Comparison of ENCODE assay signal across 1 cellular context in the genomic region with DNA sequence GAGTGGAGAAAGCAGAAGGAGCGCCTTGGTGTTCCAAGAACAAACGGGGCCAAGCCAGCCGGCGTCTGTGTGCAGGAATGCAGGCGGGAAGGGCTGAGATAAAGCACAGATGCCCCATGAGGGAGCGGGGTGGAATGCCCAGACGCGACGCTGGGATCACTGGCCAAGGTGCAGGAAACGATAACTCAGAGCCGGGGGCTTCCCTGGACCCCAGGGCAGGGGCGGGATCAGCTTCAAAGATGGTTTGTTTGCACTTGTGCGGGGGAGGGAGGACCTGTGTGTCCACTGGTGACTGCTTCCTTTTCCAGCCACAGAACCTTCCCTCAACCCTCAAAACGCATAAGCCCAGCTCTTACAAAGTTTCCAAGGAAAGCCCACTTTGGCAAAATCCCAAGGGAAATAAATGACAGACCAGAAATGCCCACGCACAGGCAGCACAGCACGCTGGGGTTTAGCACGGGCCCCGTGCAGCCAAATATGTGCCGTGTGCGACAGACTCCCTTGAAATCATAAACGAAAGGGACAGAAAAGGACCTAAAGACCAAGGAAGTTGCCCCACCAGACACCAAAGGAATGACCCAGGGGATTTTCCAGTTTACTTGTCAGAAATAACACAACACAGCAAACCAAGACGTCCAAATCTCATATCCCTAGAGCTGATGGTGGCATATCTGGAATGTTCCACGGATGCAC.
A peak's percentile ranks its signal among the peaks of the same experiment; 100 is the strongest.
TF ChIP-seq lines count a peak whose summit lies in the region.

No MANE protein-coding gene starts in this region.

TF ChIP-seq in HepG2, 621 proteins besides CTCF, POLR2A, EP300 and RAD21 (continued from another document and continues in another):
- TF ChIP-seq ETV6 (CRISPR knock-in tag; conservative IDR thresholded peaks at IDR 0.05) = 0 out of 2 replicates have a peak, but pooled peaks have one; percentile 38
- TF ChIP-seq ZNF749 (CRISPR knock-in tag; IDR thresholded peaks at IDR 0.05; ENCODE audit: borderline replicate concordance) = no peak
- peak; percentile 25 for TF ChIP-seq CSRNP1 (CRISPR knock-in tag; IDR thresholded peaks at IDR 0.05)
- no peak; the same call in 1 of the 2 replicates for TF ChIP-seq ZFX (CRISPR knock-in tag; IDR thresholded peaks at IDR 0.05; ENCODE audit: low read depth)
- TF ChIP-seq ZNF33A (CRISPR knock-in tag; IDR thresholded peaks at IDR 0.05; ENCODE audit: borderline replicate concordance) = no peak
- TF ChIP-seq SIX4 (CRISPR knock-in tag; IDR thresholded peaks at IDR 0.05) = no peak
- TF ChIP-seq ZMYM4 (CRISPR knock-in tag; IDR thresholded peaks at IDR 0.05) = peak; percentile 64; the same call in 1 of the 2 replicates
- TF ChIP-seq ZSCAN9 (CRISPR knock-in tag; IDR thresholded peaks at IDR 0.05; ENCODE audit: borderline replicate concordance) = no peak
- peak; percentile 48; the same call in 1 of the 2 replicates for TF ChIP-seq MLXIP (CRISPR knock-in tag; IDR thresholded peaks at IDR 0.05; ENCODE audit: borderline replicate concordance)
- TF ChIP-seq CHD4 (IDR thresholded peaks at IDR 0.05; ENCODE audit: borderline replicate concordance, low read length) = no peak
- TF ChIP-seq GPN1 (CRISPR knock-in tag; IDR thresholded peaks at IDR 0.05; ENCODE audit: borderline replicate concordance) = no peak
- no peak for TF ChIP-seq KLF11 (CRISPR knock-in tag; IDR thresholded peaks at IDR 0.05)
- TF ChIP-seq FOXC1 (CRISPR knock-in tag; IDR thresholded peaks at IDR 0.05; ENCODE audit: borderline replicate concordance) = no peak
- peak; percentile 52; the same call in 1 of the 2 replicates for TF ChIP-seq ZBTB20 (CRISPR knock-in tag; IDR thresholded peaks at IDR 0.05; ENCODE audit: borderline replicate concordance, low read depth)
- no peak for TF ChIP-seq DRAP1 (CRISPR knock-in tag; IDR thresholded peaks at IDR 0.05)
- peak; percentile 26 for TF ChIP-seq RBM39 (IDR thresholded peaks at IDR 0.05; ENCODE audit: low read depth, low read length, poor library complexity, severe bottlenecking)
- TF ChIP-seq ZNF552 (CRISPR knock-in tag; IDR thresholded peaks at IDR 0.05; ENCODE audit: borderline replicate concordance) = no peak; the same call in 1 of the 2 replicates
- TF ChIP-seq ZNF362 (CRISPR knock-in tag; IDR thresholded peaks at IDR 0.05; ENCODE audit: borderline replicate concordance) = no peak
- TF ChIP-seq ZNF678 (CRISPR knock-in tag; IDR thresholded peaks at IDR 0.05) = no peak
- TF ChIP-seq ZNF543 (CRISPR knock-in tag; IDR thresholded peaks at IDR 0.05) = 0 out of 2 replicates have a peak, but pooled peaks have one; percentile 71
- TF ChIP-seq POLR2AphosphoS5 (IDR thresholded peaks at IDR 0.05; ENCODE audit: low read depth, low read length) = no peak
- peak; percentile 68 for TF ChIP-seq ZNF263 (CRISPR knock-in tag; IDR thresholded peaks at IDR 0.05)
- peak; percentile 94 for TF ChIP-seq ARID5B (CRISPR knock-in tag; IDR thresholded peaks at IDR 0.05)
- TF ChIP-seq, protein P1, sequence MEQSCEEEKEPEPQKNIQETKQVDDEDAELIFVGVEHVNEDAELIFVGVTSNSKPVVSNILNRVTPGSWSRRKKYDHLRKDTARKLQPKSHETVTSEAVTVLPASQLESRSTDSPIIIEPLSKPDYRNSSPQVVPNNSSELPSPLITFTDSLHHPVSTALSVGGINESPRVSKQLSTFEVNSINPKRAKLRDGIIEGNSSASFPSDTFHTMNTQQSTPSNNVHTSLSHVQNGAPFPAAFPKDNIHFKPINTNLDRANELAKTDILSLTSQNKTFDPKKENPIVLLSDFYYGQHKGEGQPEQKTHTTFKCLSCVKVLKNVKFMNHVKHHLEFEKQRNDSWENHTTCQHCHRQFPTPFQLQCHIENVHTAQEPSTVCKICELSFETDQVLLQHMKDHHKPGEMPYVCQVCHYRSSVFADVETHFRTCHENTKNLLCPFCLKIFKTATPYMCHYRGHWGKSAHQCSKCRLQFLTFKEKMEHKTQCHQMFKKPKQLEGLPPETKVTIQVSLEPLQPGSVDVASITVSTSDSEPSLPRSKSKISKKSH (CRISPR knock-in tag; IDR thresholded peaks at IDR 0.05; ENCODE audit: borderline replicate concordance) = peak; percentile 78; the same call in 1 of the 2 replicates
- TF ChIP-seq ZFP90 (CRISPR knock-in tag; IDR thresholded peaks at IDR 0.05; ENCODE audit: borderline replicate concordance) = peak; percentile 91; the same call in 1 of the 2 replicates
- no peak for TF ChIP-seq SRSF9 (IDR thresholded peaks at IDR 0.05; ENCODE audit: borderline replicate concordance, insufficient read depth, low read depth, low read length, poor library complexity, severe bottlenecking)
- peak; percentile 71 for TF ChIP-seq ZNF776 (CRISPR knock-in tag; IDR thresholded peaks at IDR 0.05)
- TF ChIP-seq ZNF547 (CRISPR knock-in tag; IDR thresholded peaks at IDR 0.05) = 0 out of 2 replicates have a peak, but pooled peaks have one; percentile 34
- no peak for TF ChIP-seq ZC3H13 (CRISPR knock-in tag; IDR thresholded peaks at IDR 0.05)
- TF ChIP-seq, protein P2, sequence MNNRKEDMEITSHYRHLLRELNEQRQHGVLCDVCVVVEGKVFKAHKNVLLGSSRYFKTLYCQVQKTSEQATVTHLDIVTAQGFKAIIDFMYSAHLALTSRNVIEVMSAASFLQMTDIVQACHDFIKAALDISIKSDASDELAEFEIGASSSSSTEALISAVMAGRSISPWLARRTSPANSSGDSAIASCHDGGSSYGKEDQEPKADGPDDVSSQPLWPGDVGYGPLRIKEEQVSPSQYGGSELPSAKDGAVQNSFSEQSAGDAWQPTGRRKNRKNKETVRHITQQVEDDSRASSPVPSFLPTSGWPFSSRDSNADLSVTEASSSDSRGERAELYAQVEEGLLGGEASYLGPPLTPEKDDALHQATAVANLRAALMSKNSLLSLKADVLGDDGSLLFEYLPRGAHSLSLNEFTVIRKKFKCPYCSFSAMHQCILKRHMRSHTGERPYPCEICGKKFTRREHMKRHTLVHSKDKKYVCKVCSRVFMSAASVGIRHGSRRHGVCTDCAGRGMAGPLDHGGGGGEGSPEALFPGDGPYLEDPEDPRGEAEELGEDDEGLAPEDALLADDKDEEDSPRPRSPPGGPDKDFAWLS (CRISPR knock-in tag; IDR thresholded peaks at IDR 0.05; ENCODE audit: borderline replicate concordance) = 0 out of 2 replicates have a peak, but pooled peaks have one; percentile 71
- peak; percentile 72 for TF ChIP-seq ZNF160 (CRISPR knock-in tag; IDR thresholded peaks at IDR 0.05)
- no peak for TF ChIP-seq TOE1 (CRISPR knock-in tag; IDR thresholded peaks at IDR 0.05)
- no peak for TF ChIP-seq MTF2 (CRISPR knock-in tag; IDR thresholded peaks at IDR 0.05; ENCODE audit: borderline replicate concordance)
- peak; percentile 96 for TF ChIP-seq PHF21A (CRISPR knock-in tag; IDR thresholded peaks at IDR 0.05)
- TF ChIP-seq NR2F2 (IDR thresholded peaks at IDR 0.05; ENCODE audit: borderline replicate concordance, low read depth) = peak; percentile 69; the same call in 1 of the 2 replicates
- TF ChIP-seq THAP8 (CRISPR knock-in tag; IDR thresholded peaks at IDR 0.05; ENCODE audit: borderline replicate concordance) = 0 out of 2 replicates have a peak, but pooled peaks have one; percentile 28
- no peak for TF ChIP-seq CBX5 (CRISPR knock-in tag; IDR thresholded peaks at IDR 0.05; ENCODE audit: borderline replicate concordance)
- no peak for TF ChIP-seq NFRKB (IDR thresholded peaks at IDR 0.05)
- TF ChIP-seq IRF2 (CRISPR knock-in tag; IDR thresholded peaks at IDR 0.05) = peak; percentile 15; the same call in 1 of the 2 replicates
- peak; percentile 81; the same call in 1 of the 2 replicates for TF ChIP-seq TARDBP (CRISPR knock-in tag; IDR thresholded peaks at IDR 0.05)
- no peak for TF ChIP-seq ZUFSP (CRISPR knock-in tag; IDR thresholded peaks at IDR 0.05; ENCODE audit: borderline replicate concordance)
- peak; percentile 65; the same call in 1 of the 2 replicates for TF ChIP-seq ZMYM2 (CRISPR knock-in tag; IDR thresholded peaks at IDR 0.05)
- no peak for TF ChIP-seq NCOA1 (CRISPR knock-in tag; IDR thresholded peaks at IDR 0.05)
- TF ChIP-seq MED13 (CRISPR knock-in tag; IDR thresholded peaks at IDR 0.05) = peak; percentile 61
- no peak for TF ChIP-seq ZSCAN22 (CRISPR knock-in tag; IDR thresholded peaks at IDR 0.05)
- TF ChIP-seq KAT2B (IDR thresholded peaks at IDR 0.05; ENCODE audit: borderline replicate concordance, low read depth, low read length) = no peak
